ENCODE assay signal across 10 cellular contexts in the genomic region with DNA sequence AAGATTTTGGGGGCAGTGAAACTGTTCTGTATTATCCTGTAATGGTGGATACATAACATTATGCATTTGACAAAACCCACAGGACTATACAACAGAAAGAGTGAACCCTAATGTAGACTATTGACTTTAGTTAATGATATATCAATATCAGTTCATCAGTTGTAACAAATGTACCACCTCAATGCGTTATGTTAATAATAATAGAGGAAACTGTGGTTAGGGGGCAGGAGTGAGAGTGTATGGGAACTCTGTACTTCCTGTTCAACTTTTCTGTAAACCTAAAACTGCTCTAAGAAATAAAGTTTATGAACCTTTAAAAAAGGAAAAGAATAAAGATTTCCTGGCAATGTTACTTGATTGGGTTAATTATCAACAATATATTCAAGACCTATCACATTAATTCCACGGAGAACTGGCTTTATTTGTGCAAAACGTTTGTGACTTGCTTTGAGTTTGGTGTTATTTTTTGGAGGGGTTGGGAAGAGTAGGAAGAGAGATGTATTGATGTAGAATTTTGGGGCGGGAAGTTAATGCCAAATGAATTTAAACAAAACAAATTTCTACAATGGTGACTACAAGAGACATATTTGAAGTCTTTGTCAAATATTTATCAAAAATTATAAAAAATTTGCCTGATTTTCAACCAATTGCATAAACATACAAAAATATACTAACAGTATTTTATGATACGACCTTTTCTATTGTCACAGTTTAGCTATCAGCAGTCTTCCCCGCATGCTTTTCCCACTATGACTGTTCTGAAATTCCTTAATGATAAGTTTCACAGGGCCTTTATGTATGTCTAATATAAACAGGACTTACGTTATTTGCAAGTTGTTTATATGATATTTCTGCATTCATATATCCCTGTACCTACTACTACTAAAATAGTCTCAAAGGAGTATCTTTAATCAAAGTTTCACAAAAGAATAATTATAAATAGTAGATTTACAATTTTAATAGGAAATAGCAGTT. TPM values are rescaled to one million over a fixed set of nuclear protein-coding genes. Genes with fewer than 3 reads are reported as not detected.
DNase-seq lines count a peak whose midpoint lies in the region; FAIRE-seq and TF ChIP-seq lines count a peak whose summit lies in the region.
"Had no signal": no experiment of that assay in that cellular context is flagged by ENCODE, and none has a peak within 500 bp of the region (broad histone marks: within the 10 kb centered on the region; RNA-seq: fewer than 3 reads in every experiment).

No MANE protein-coding gene starts in this region.

- intact Hi-C loops in activated naive CD4-positive, alpha-beta T cell treated with anti-CD3 and anti-CD28 coated beads for 36 hours (cut with micrococcal nuclease), result loop anchor here (5.0 kb wide), 6 partner anchors 230 to 1265 kb away; partner anchors contain the start of genes ASB3, ERLEC1, PNPT1 and PSME4
- intact Hi-C loops in tibial artery (cut with DNase I; ENCODE audit: low total_unique reads), result loop anchor here (5.0 kb wide), 1 partner anchor 115 kb away; no protein-coding TSS in a partner anchor

- peak overlapping the region; percentile 100 for H3K4me3 ChIP-seq in fibroblast of villous mesenchyme (ENCODE audit: low read depth, low read length)
- H3K4me3 ChIP-seq in tibial artery, result no peak overlapping the region
- H3K4me3 ChIP-seq: lung had no signal

- no peak overlapping the region for H3K27ac Mint-ChIP-seq in activated naive CD4-positive, alpha-beta T cell treated with anti-CD3 and anti-CD28 coated beads for 36 hours

- peaks cover 0 to 4% (median 0%) of the 10 kb centered on the region in 3 donors for H3K36me3 ChIP-seq in tibial artery

- FAIRE-seq in RCC 7860 (lab: Jason Lieb, UNC), result peak; percentile 21

- peaks cover 0 to 16% (median 8%) of the 10 kb centered on the region in 4 donors for H3K4me1 ChIP-seq in tibial artery

- H3K9me3 ChIP-seq in tibial artery, result no peaks in the 10 kb centered on the region

- H3K9me3 Mint-ChIP-seq in activated naive CD4-positive, alpha-beta T cell treated with anti-CD3 and anti-CD28 coated beads for 36 hours, result no peaks in the 10 kb centered on the region

- DNase-seq in activated naive CD4-positive, alpha-beta T cell treated with anti-CD3 and anti-CD28 coated beads for 36 hours, result no peak
- no peak for DNase-seq in activated naive CD4-positive, alpha-beta T cell treated with anti-CD3 and anti-CD28 coated beads, Interleukin-2, amount 50 U/mL, for 16 hours
- DNase-seq in RCC 7860 (ENCODE audit: low spot score), result peak; percentile 30
- peak; percentile 60 for DNase-seq in fibroblast of villous mesenchyme (ENCODE audit: low read depth)
- DNase-seq in tibial artery, result no peak
- DNase-seq in NCI-H146 (lab: John Stamatoyannopoulos, UW), result no peak
- no peak for DNase-seq in NCI-H1092 (lab: John Stamatoyannopoulos, UW)
- DNase-seq in cerebellum (ENCODE audit: low spot score), result no peak
- DNase-seq: COR-L47 had no signal

- H3K27me3 ChIP-seq in tibial artery, result no peaks in the 10 kb centered on the region

- H3K27ac ChIP-seq in tibial artery, result peak overlapping the region; percentile 96 to 99

- peak overlapping the region; percentile 5 for H3K4me3 Mint-ChIP-seq in activated naive CD4-positive, alpha-beta T cell treated with anti-CD3 and anti-CD28 coated beads for 36 hours

- CTCF ChIA-PET in activated naive CD4-positive, alpha-beta T cell treated with anti-CD3 and anti-CD28 coated beads for 36 hours (lab: Charles Lee), result interaction anchor here (0.9 to 1.5 kb wide), 3 partner anchors 14 to 123 kb away, joined by 3 to 4 read pairs (median 3); no protein-coding TSS in a partner anchor

- peaks cover 6% of the 10 kb centered on the region for H3K36me3 Mint-ChIP-seq in activated naive CD4-positive, alpha-beta T cell treated with anti-CD3 and anti-CD28 coated beads for 36 hours (ENCODE audit: low read depth)

- peaks cover 40% of the 10 kb centered on the region for H3K4me1 Mint-ChIP-seq in activated naive CD4-positive, alpha-beta T cell treated with anti-CD3 and anti-CD28 coated beads for 36 hours (ENCODE audit: low read depth)

- TF ChIP-seq CTCF in fibroblast of villous mesenchyme (IDR thresholded peaks at IDR 0.05; ENCODE audit: insufficient read depth, low read depth, low read length) (no peak), tibial artery (IDR thresholded peaks at IDR 0.05) (no peak)

- H3K27me3 Mint-ChIP-seq in activated naive CD4-positive, alpha-beta T cell treated with anti-CD3 and anti-CD28 coated beads for 36 hours (ENCODE audit: low read depth), result no peaks in the 10 kb centered on the region

RNA-seq across cellular contexts. Expression of gene RTN4, which starts 2.1 kb away (rescaled TPM):
- total RNA-seq in activated naive CD4-positive, alpha-beta T cell treated with anti-CD3 and anti-CD28 coated beads for 36 hours, result 10 to 100 TPM; 76.4 to 76.7 TPM
- 262 and 280 TPM in 2 replicates for total RNA-seq in fibroblast of villous mesenchyme
- total RNA-seq in cerebellum, result 362 TPM

Comparison
In these comparisons a context has a peak if more than half of its experiments do, and no peak if none do; other contexts are left out.
1. DNase-seq: peak in RCC 7860 (single experiment) and fibroblast of villous mesenchyme (single experiment); none in activated naive CD4-positive, alpha-beta T cell treated with anti-CD3 and anti-CD28 coated beads for 36 hours (single experiment), activated naive CD4-positive, alpha-beta T cell treated with anti-CD3 and anti-CD28 coated beads, Interleukin-2, amount 50 U/mL, for 16 hours (single experiment), tibial artery (0 of 2), NCI-H146 (single experiment), NCI-H1092 (single experiment) and cerebellum (single experiment).